In the genomic region with DNA sequence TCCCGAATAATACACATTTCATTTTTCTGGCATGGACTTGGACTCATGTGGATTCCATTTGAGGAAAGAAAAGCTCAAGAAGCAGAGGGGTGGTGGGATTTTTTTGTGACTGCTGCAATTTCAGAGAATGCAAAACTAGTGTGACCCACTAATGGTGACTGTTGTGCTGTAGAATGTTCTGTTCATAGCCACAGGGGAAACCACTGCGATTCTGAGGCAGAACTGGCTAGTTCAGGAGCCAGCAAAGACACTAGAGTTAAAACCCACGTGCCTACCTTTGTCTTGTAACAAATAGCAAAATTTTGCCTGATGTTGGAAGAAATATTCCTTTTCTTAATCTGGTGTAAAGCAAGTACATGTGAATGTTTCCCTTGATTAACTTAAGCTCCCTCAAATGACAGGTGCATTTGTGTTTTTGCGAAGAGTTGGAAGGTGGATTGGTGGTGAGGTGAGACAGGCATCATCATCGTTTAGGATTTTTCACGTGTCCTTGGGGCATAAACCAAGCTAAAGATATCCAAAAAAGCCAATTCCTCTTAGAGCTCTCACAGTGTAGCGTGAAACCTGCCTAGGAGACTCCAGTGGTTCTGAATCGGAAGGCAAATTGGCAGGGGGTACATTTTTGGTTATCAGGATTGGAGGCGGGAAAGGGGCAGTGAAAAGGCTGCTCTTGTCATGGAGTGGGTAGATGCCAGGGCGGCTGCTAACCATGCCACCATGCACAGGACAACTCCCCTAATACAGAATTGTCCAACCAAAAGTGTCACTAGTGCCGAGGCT, we compare ENCODE assay signal across 12 cellular contexts. TPM values are rescaled to one million over a fixed set of nuclear protein-coding genes. Genes with fewer than 3 reads are reported as not detected.
DNase-seq lines count a peak whose midpoint lies in the region; ATAC-seq and TF ChIP-seq lines count a peak whose summit lies in the region.
"Had no signal": no experiment of that assay in that cellular context is flagged by ENCODE, and none has a peak within 500 bp of the region (broad histone marks: within the 10 kb centered on the region; RNA-seq: fewer than 3 reads in every experiment).

No MANE protein-coding gene starts in this region.

- intact Hi-C loops in OCI-LY7 (cut with micrococcal nuclease; ENCODE audit: unreplicated experiment): loop anchor here (10.0 kb wide), 2 partner anchors 218 to 652 kb away; a partner anchor contains a TSS

- H3K9me3 ChIP-seq in OCI-LY7 (ENCODE audit: low read length): no peaks in the 10 kb centered on the region
- no peaks in the 10 kb centered on the region for H3K9me3 ChIP-seq in effector memory CD4-positive, alpha-beta T cell (ENCODE audit: control insufficient read depth, low read length)
- H3K9me3 ChIP-seq: thoracic aorta had no signal

- peaks cover 79% of the 10 kb centered on the region for H3K4me1 Mint-ChIP-seq in activated CD8-positive, alpha-beta memory T cell treated with anti-CD3 and anti-CD28 coated beads, Interleukin-2, amount 10 ng/mL, durations not matched to agents 7 days and 5 days
- peaks cover 86% of the 10 kb centered on the region for H3K4me1 Mint-ChIP-seq in stimulated activated memory B cell treated with anti-CD40 and anti-IgM and Interleukin-4, amounts not matched to agents 10 μg/mL and 1 μg/mL and 100 μg/mL, for 72 hours

- BruUV-seq in OCI-LY7 (replicated peaks; lab: Mats Ljungman, UMichigan): no TSS peak

- no peak for TF ChIP-seq CTCF in OCI-LY7 (conservative IDR thresholded peaks at IDR 0.05; ENCODE audit: low read length)

- H3K27ac Mint-ChIP-seq in activated CD8-positive, alpha-beta memory T cell treated with anti-CD3 and anti-CD28 coated beads, Interleukin-2, amount 10 ng/mL, durations not matched to agents 7 days and 5 days: peak overlapping the region; percentile 96
- peak overlapping the region; percentile 91 for H3K27ac Mint-ChIP-seq in stimulated activated memory B cell treated with anti-CD40 and anti-IgM and Interleukin-4, amounts not matched to agents 10 μg/mL and 1 μg/mL and 100 μg/mL, for 72 hours

- no peaks in the 10 kb centered on the region for H3K9me3 Mint-ChIP-seq in activated CD8-positive, alpha-beta memory T cell treated with anti-CD3 and anti-CD28 coated beads, Interleukin-2, amount 10 ng/mL, durations not matched to agents 7 days and 5 days (ENCODE audit: low read depth)
- H3K9me3 Mint-ChIP-seq in stimulated activated memory B cell treated with anti-CD40 and anti-IgM and Interleukin-4, amounts not matched to agents 10 μg/mL and 1 μg/mL and 100 μg/mL, for 72 hours: no peaks in the 10 kb centered on the region

- peaks cover 2% of the 10 kb centered on the region for H3K27me3 ChIP-seq in effector memory CD4-positive, alpha-beta T cell (replicated peaks; ENCODE audit: control insufficient read depth, insufficient read depth, low read length, poor library complexity, severe bottlenecking)

- peak; percentile 71 for DNase-seq in activated CD8-positive, alpha-beta memory T cell treated with anti-CD3 and anti-CD28 coated beads, Interleukin-2, amount 10 ng/mL, durations not matched to agents 7 days and 5 days
- DNase-seq in activated CD8-positive, alpha-beta memory T cell treated with anti-CD3 and anti-CD28 coated beads for 24 hours: no peak
- DNase-seq in OCI-LY7 (ENCODE audit: low spot score): no peak
- DNase-seq in effector memory CD4-positive, alpha-beta T cell: no peak
- DNase-seq in activated gamma-delta T cell (lab: John Stamatoyannopoulos, UW): no peak
- no peak for DNase-seq in DMS153 treated with DMSO at 0.1 percent for 48 hours (lab: John Stamatoyannopoulos, UW; ENCODE audit: unreplicated experiment)
- no peak for DNase-seq in AG08395 (ENCODE audit: low spot score)
- DNase-seq: ACHN; NCI-H1105 treated with DMSO at 0.1 percent for 48 hours; stimulated activated CD4-positive, alpha-beta T cell treated with anti-CD3 and anti-CD28 coated beads, Interleukin-4, amount 100 ng/mL, for 1 hour had no signal

- POLR2A ChIA-PET in OCI-LY7 (lab: Charles Lee): interaction anchor here (0.6 to 3.0 kb wide), 19 partner anchors 8 to 324 kb away, joined by 3 to 23 read pairs (median 5); a partner anchor contains a TSS

- H4K20me1 ChIP-seq in OCI-LY7 (ENCODE audit: insufficient read depth, low read length): no peaks in the 10 kb centered on the region

- peak; percentile 23 for ATAC-seq in activated CD8-positive, alpha-beta memory T cell treated with anti-CD3 and anti-CD28 coated beads, Interleukin-2, amount 10 ng/mL, durations not matched to agents 7 days and 5 days
- peak; percentile 50 for ATAC-seq in stimulated activated memory B cell treated with anti-CD40 and anti-IgM and Interleukin-4, amounts not matched to agents 10 μg/mL and 1 μg/mL and 100 μg/mL, for 72 hours

- peaks cover 99% of the 10 kb centered on the region for H3K4me1 ChIP-seq in OCI-LY7 (ENCODE audit: insufficient read depth, low read length, poor library complexity, severe bottlenecking)
- H3K4me1 ChIP-seq in effector memory CD4-positive, alpha-beta T cell (ENCODE audit: control insufficient read depth, insufficient read depth, low read length, poor library complexity, severe bottlenecking): peaks cover 47% of the 10 kb centered on the region

- no peaks in the 10 kb centered on the region for H3K79me2 ChIP-seq in OCI-LY7 (ENCODE audit: insufficient read depth, low read depth, low read length)

- H3K4me2 ChIP-seq in OCI-LY7 (ENCODE audit: low read length): peak overlapping the region; percentile 84

- H3K27ac ChIP-seq in OCI-LY7 (ENCODE audit: low read depth, low read length, poor library complexity, severe bottlenecking): peak overlapping the region; percentile 93
- peak overlapping the region; percentile 69 for H3K27ac ChIP-seq in effector memory CD4-positive, alpha-beta T cell (ENCODE audit: insufficient read depth, low read length, poor library complexity, severe bottlenecking)

- H3K4me3 Mint-ChIP-seq in activated CD8-positive, alpha-beta memory T cell treated with anti-CD3 and anti-CD28 coated beads, Interleukin-2, amount 10 ng/mL, durations not matched to agents 7 days and 5 days: peak overlapping the region; percentile 48
- H3K4me3 Mint-ChIP-seq in stimulated activated memory B cell treated with anti-CD40 and anti-IgM and Interleukin-4, amounts not matched to agents 10 μg/mL and 1 μg/mL and 100 μg/mL, for 72 hours: peak overlapping the region; percentile 5

- peak overlapping the region; percentile 39 for H3K4me3 ChIP-seq in OCI-LY7 (ENCODE audit: low read depth, low read length, poor library complexity, severe bottlenecking)
- H3K4me3 ChIP-seq in effector memory CD4-positive, alpha-beta T cell (ENCODE audit: insufficient read depth, low read depth, low read length, poor library complexity, severe bottlenecking): no peak overlapping the region
- H3K4me3 ChIP-seq: thoracic aorta had no signal

- H3K36me3 ChIP-seq in OCI-LY7 (ENCODE audit: insufficient read depth, low read length): no peaks in the 10 kb centered on the region
- H3K36me3 ChIP-seq in effector memory CD4-positive, alpha-beta T cell (ENCODE audit: control insufficient read depth, insufficient read depth, low read length): no peaks in the 10 kb centered on the region
- H3K36me3 ChIP-seq: thoracic aorta had no signal

- no peaks in the 10 kb centered on the region for H3K36me3 Mint-ChIP-seq in activated CD8-positive, alpha-beta memory T cell treated with anti-CD3 and anti-CD28 coated beads, Interleukin-2, amount 10 ng/mL, durations not matched to agents 7 days and 5 days
- H3K36me3 Mint-ChIP-seq in stimulated activated memory B cell treated with anti-CD40 and anti-IgM and Interleukin-4, amounts not matched to agents 10 μg/mL and 1 μg/mL and 100 μg/mL, for 72 hours: no peaks in the 10 kb centered on the region

- H2AFZ ChIP-seq in OCI-LY7 (ENCODE audit: low read length): peak overlapping the region; percentile 30; the same call in 1 of the 2 replicates

- CTCF ChIA-PET in activated CD8-positive, alpha-beta memory T cell treated with anti-CD3 and anti-CD28 coated beads, Interleukin-2, amount 10 ng/mL, durations not matched to agents 7 days and 5 days (lab: Charles Lee): interaction anchor here (0.8 to 14.0 kb wide), 10 partner anchors 9 to 136 kb away, joined by 3 to 167 read pairs (median 6); no protein-coding TSS in a partner anchor
- CTCF ChIA-PET in OCI-LY7 (lab: Charles Lee; ENCODE audit: unreplicated experiment): interaction anchor here (0.7 to 1.1 kb wide), 3 partner anchors 31 to 132 kb away, joined by 3 to 5 read pairs (median 3); no protein-coding TSS in a partner anchor

- H3K27me3 Mint-ChIP-seq in activated CD8-positive, alpha-beta memory T cell treated with anti-CD3 and anti-CD28 coated beads, Interleukin-2, amount 10 ng/mL, durations not matched to agents 7 days and 5 days: no peaks in the 10 kb centered on the region
- no peaks in the 10 kb centered on the region for H3K27me3 Mint-ChIP-seq in stimulated activated memory B cell treated with anti-CD40 and anti-IgM and Interleukin-4, amounts not matched to agents 10 μg/mL and 1 μg/mL and 100 μg/mL, for 72 hours

- no peaks in the 10 kb centered on the region for H3K9me2 ChIP-seq in OCI-LY7 (ENCODE audit: insufficient read depth, low read length)

RNA-seq across cellular contexts. Expression of a gene that starts 38.1 kb away (rescaled TPM):
- total RNA-seq in activated CD8-positive, alpha-beta memory T cell treated with anti-CD3 and anti-CD28 coated beads, Interleukin-2, amount 10 ng/mL, durations not matched to agents 7 days and 5 days: not detected
- 0.13 TPM in 1 of 2 replicates, not detected in the other for total RNA-seq in OCI-LY7 (2014; rRNA removed; shearing (Covaris generic))
- total RNA-seq in OCI-LY7 (2022): not detected in 2 replicates
- total RNA-seq: thoracic aorta had no signal
